ENCODE assay signal across 8 cellular contexts in the genomic region with DNA sequence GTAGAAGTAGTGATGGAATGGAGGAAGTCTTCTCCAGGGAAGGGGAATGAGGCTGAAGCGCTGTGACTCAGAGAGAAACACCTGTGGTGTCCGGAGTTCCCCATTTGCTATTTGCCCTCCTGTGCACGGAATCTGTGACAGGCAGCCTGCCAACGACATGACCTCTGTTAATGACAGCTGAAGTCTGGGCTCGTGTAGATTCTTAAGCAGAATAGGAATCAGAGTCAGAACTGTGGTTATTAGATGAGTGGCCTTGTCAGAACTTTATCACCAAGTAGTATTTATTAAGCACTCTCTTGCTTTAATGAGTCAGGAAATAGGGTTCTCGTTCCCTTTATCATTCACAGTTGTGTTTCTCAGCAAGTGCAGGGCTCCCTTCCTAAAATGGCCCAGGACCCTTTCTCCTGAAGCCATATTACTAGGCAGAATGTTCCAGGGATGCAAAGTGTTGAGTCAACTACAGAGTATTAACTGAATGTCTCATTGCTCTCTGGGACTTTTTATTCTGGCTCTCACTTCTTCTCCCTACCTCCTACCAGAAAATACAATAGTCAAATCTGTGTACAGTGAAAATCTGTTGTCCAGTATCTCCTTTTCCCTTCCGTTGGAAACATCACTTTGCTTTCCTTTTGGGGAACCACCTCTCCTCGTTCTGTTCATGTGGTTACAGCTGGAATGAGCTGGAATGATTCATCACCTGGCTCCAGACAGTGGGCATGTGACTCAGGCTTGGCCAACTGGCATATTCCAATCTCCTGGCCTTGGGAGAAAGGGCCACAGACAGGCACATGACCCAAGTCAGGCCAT.
DNase-seq lines count a peak whose midpoint lies in the region; ATAC-seq lines count a peak whose summit lies in the region.

No MANE protein-coding gene starts in this region.

- H3K4me3 ChIP-seq in skeletal muscle cell (ENCODE audit: low read depth, low read length), result no peak overlapping the region

- ATAC-seq in HG02943 (IDR thresholded peaks at IDR 0.05; ENCODE audit: low read depth, unreplicated experiment), result peak; percentile 87

- DNase-seq in activated T-cell treated with anti-CD3 and anti-CD28 coated beads for 24 hours (ENCODE audit: low read depth) (peak; percentile 32), RPMI8226 (peak; percentile 84), dermis microvascular lymphatic vessel endothelial cell (ENCODE audit: low read depth in 2 of 2) (peak; percentile 2 to 64), skeletal muscle cell (ENCODE audit: low read depth) (peak; percentile 63), GF-D8 (lab: John Stamatoyannopoulos, UW) (no peak), NCI-H524 treated with DMSO at 0.1 percent for 48 hours (lab: John Stamatoyannopoulos, UW) (no peak)
- DNase-seq in activated T-cell treated with anti-CD3 and anti-CD28 coated beads, Interleukin-2, amount 50 U/mL, for 1 hour, result no peak

Comparison
In these comparisons a context has a peak if more than half of its experiments do, and no peak if none do; other contexts are left out.
1. DNase-seq: peak in activated T-cell treated with anti-CD3 and anti-CD28 coated beads for 24 hours (single experiment), RPMI8226 (single experiment), dermis microvascular lymphatic vessel endothelial cell (2 of 2) and skeletal muscle cell (single experiment); none in activated T-cell treated with anti-CD3 and anti-CD28 coated beads, Interleukin-2, amount 50 U/mL, for 1 hour (single experiment), GF-D8 (single experiment) and NCI-H524 treated with DMSO at 0.1 percent for 48 hours (single experiment).